8 cellular contexts compared by ENCODE assay signal in the genomic region with DNA sequence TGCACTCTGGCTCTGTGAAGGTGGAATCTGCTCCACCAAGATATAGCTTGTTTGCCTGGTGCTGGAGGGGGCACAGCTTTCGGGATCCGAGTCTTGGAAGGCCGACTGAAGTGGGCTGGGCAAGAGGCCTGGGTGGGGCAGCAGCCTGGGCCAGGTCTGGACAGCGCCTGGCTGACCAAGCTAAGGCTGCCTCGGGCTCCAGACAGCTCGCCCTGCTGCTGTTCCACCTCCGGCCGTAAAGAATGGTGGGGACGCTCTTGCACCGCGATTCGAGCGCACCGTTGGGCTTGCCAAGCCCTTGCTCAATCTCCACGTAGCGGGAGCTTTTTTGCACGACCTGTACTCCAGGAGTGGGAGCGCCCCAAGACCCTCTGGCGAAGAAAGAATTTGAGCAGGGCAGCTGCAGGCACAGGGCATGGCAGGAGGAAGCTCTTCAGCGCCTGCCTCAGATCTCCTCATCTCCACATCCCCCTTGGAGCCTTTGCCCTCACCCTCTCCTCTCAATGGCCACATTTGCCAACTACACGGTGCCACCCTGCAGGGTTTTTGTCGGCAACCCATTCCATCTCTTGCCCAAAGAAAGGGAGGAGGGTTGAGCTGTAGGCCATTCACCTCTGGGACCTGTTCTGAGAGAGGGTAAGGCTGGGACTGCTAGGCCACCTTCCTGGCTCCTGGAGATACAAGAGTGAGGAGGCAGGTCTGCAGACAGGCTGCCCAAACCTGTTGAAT. TPM values are rescaled to one million over a fixed set of nuclear protein-coding genes. Genes with fewer than 3 reads are reported as not detected.
DNase-seq lines count a peak whose midpoint lies in the region; ATAC-seq and TF ChIP-seq lines count a peak whose summit lies in the region.

No MANE protein-coding gene starts in this region.

- no peak overlapping the region for H3K27ac ChIP-seq in WERI-Rb-1
- H3K27ac ChIP-seq in prostate gland, result no peak overlapping the region

- DNase-seq in NCI-H524 (lab: John Stamatoyannopoulos, UW), result peak; percentile 30 to 52
- no peak for DNase-seq in NCI-H524 treated with DMSO at 0.1 percent for 48 hours (lab: John Stamatoyannopoulos, UW)
- DNase-seq in LoVo (ENCODE audit: low spot score), result peak; percentile 39
- peak; percentile 74 for DNase-seq in WERI-Rb-1
- DNase-seq in globus pallidus (ENCODE audit: low spot score), result peak; percentile 26
- peak; percentile 40 for DNase-seq in prostate gland (ENCODE audit: low spot score)
- DNase-seq in NCI-H446 treated with DMSO at 0.1 percent for 48 hours (lab: John Stamatoyannopoulos, UW), result no peak

- H3K9me3 ChIP-seq in WERI-Rb-1 (ENCODE audit: severe bottlenecking), result no peaks in the 10 kb centered on the region
- no peaks in the 10 kb centered on the region for H3K9me3 ChIP-seq in prostate gland

- 19% methylated on average over 5 of the region's 22 CpGs for WGBS in prostate gland

- no peaks in the 10 kb centered on the region for H3K36me3 ChIP-seq in WERI-Rb-1
- H3K36me3 ChIP-seq in prostate gland, result no peaks in the 10 kb centered on the region

- intact Hi-C loops in prostate gland (cut with DNase I), result loop anchor here (5.0 kb wide), 1 partner anchor 879 kb away; no protein-coding TSS in a partner anchor

- H3K4me3 ChIP-seq in WERI-Rb-1 (ENCODE audit: low read depth, low read length) (no peak overlapping the region), prostate gland (no peak overlapping the region)

- TF ChIP-seq CTCF in WERI-Rb-1 (IDR thresholded peaks at IDR 0.05; ENCODE audit: low read depth, low read length) (peak; percentile 99), prostate gland (IDR thresholded peaks at IDR 0.05) (peak; percentile 40 to 84 (median 53))

- TF ChIP-seq POLR2A in prostate gland (IDR thresholded peaks at IDR 0.05), result no peak

- H3K27me3 ChIP-seq in WERI-Rb-1 (ENCODE audit: insufficient read depth, low read depth, severe bottlenecking) (peaks cover 70% of the 10 kb centered on the region), prostate gland (replicated peaks; ENCODE audit: insufficient read depth) (no peaks in the 10 kb centered on the region)

- no peaks in the 10 kb centered on the region for H3K4me1 ChIP-seq in prostate gland (replicated peaks)

- ATAC-seq in GM21529 (IDR thresholded peaks at IDR 0.05; ENCODE audit: unreplicated experiment), result peak; percentile 86

RNA-seq across cellular contexts. Expression of a gene that starts 18.9 kb away (rescaled TPM):
- under 1 TPM in 1 of 2 donors, not detected in 1; 0.80 TPM for total RNA-seq in prostate gland

RNA-seq across cellular contexts. Expression of a gene that starts 37.6 kb away (rescaled TPM):
- 1,000 to 10,000 TPM in 1 of 2 donors, not detected in 1; 1,003 TPM for total RNA-seq in prostate gland

RNA-seq across cellular contexts. Expression of a gene that starts 58.2 kb away (rescaled TPM):
- 1 to 10 TPM in 1 of 2 donors, under 1 TPM in 1; 0.68 to 1.2 TPM for total RNA-seq in prostate gland

Comparison
In these comparisons a context has a peak if more than half of its experiments do, and no peak if none do; other contexts are left out.
1. DNase-seq: peak in NCI-H524 (2 of 2), LoVo (single experiment), WERI-Rb-1 (single experiment), globus pallidus (single experiment) and prostate gland (single experiment); none in NCI-H524 treated with DMSO at 0.1 percent for 48 hours (single experiment) and NCI-H446 treated with DMSO at 0.1 percent for 48 hours (single experiment).